8 cellular contexts compared by ENCODE assay signal in genomic region chr11:43825217-43825816, GRCh38. TPM values are rescaled to one million over a fixed set of nuclear protein-coding genes. Genes with fewer than 3 reads are reported as not detected.
A peak's percentile ranks its signal among the peaks of the same experiment; 100 is the strongest.
DNase-seq lines count a peak whose midpoint lies in the region; ATAC-seq and TF ChIP-seq lines count a peak whose summit lies in the region.

No MANE protein-coding gene starts in this region.

- H2AFZ ChIP-seq in trophoblast cell (ENCODE audit: insufficient read depth, low read length, poor library complexity) (no peak overlapping the region), neuronal stem cell (ENCODE audit: low read length) (no peak overlapping the region)

- no peak overlapping the region for H3K4me2 ChIP-seq in trophoblast cell (ENCODE audit: low read length)
- no peak overlapping the region for H3K4me2 ChIP-seq in neuronal stem cell (ENCODE audit: insufficient read depth, low read length, poor library complexity, severe bottlenecking)

- H3K4me1 Mint-ChIP-seq in effector memory CD8-positive, alpha-beta T cell (ENCODE audit: low read depth in 2 of 2) = peaks cover 0 to 2% of the 10 kb centered on the region in 2 donors

- no peak overlapping the region for H3K27ac ChIP-seq in right atrium auricular region
- H3K27ac ChIP-seq in trophoblast cell (ENCODE audit: low read depth, low read length) = no peak overlapping the region
- H3K27ac ChIP-seq in neuronal stem cell (replicated peaks; ENCODE audit: low read length) = no peak overlapping the region

- H3K79me1 ChIP-seq in trophoblast cell (ENCODE audit: low read length) (no peaks in the 10 kb centered on the region), neuronal stem cell (ENCODE audit: low read depth, low read length) (peaks cover 2% of the 10 kb centered on the region)

- intact Hi-C loops in Right ventricle myocardium superior (cut with DNase I) = no loop called here

- H3K4ac ChIP-seq in trophoblast cell (ENCODE audit: low read depth, low read length) (no peak overlapping the region), neuronal stem cell (ENCODE audit: low read length) (no peak overlapping the region)

- H3K9ac ChIP-seq in trophoblast cell (ENCODE audit: low read length) (no peak overlapping the region), neuronal stem cell (ENCODE audit: low read depth, low read length, poor library complexity) (no peak overlapping the region)

- H4K91ac ChIP-seq in trophoblast cell (ENCODE audit: low read depth, low read length) (no peak overlapping the region), neuronal stem cell (ENCODE audit: low read depth, low read length, poor library complexity) (no peak overlapping the region)

- no peaks in the 10 kb centered on the region for H3K36me3 Mint-ChIP-seq in effector memory CD8-positive, alpha-beta T cell (ENCODE audit: insufficient read depth)

- H3K9me3 ChIP-seq in right atrium auricular region (no peaks in the 10 kb centered on the region), trophoblast cell (ENCODE audit: insufficient read depth, low read depth, low read length) (no peaks in the 10 kb centered on the region), neuronal stem cell (replicated peaks in 1 of 2; ENCODE audit: control insufficient read depth in 2 of 2, insufficient read depth in 1 of 2, low read depth in 1 of 2, low read length in 2 of 2) (peaks cover 0 to 2% of the 10 kb centered on the region in 2 donors)

- no peak overlapping the region for H3K27ac Mint-ChIP-seq in effector memory CD8-positive, alpha-beta T cell

- H3K4me3 ChIP-seq in right atrium auricular region = no peak overlapping the region
- no peak overlapping the region for H3K4me3 ChIP-seq in trophoblast cell (ENCODE audit: low read depth, low read length)
- H3K4me3 ChIP-seq in neuronal stem cell (ENCODE audit: low read length in 2 of 2) = no peak overlapping the region

- no CpG with 5 or more reads among the region's 5 CpGs for WGBS in trophoblast cell (ENCODE audit: extremely low coverage, insufficient coverage, insufficient read length)
- WGBS in neuronal stem cell (ENCODE audit: extremely low coverage in 2 of 2, insufficient read length in 2 of 2, insufficient replicate concordance in 1 of 2), 2 donors = no CpG with 5 or more reads among the region's 5 CpGs

- no peaks in the 10 kb centered on the region for H3K79me2 ChIP-seq in trophoblast cell (ENCODE audit: control insufficient read depth, insufficient read depth, low read length, poor library complexity)

- TF ChIP-seq CTCF in right atrium auricular region (IDR thresholded peaks at IDR 0.05) = peak; percentile 22 to 67

- H2BK5ac ChIP-seq in trophoblast cell (ENCODE audit: low read depth, low read length, poor library complexity) (no peak overlapping the region), neuronal stem cell (ENCODE audit: low read length) (no peak overlapping the region)

- H2BK12ac ChIP-seq in trophoblast cell (ENCODE audit: low read length) = no peak overlapping the region
- H2BK12ac ChIP-seq in neuronal stem cell (ENCODE audit: low read length) = no peak overlapping the region

- DNase-seq in right atrium auricular region (ENCODE audit: low spot score) = no peak
- no peak for DNase-seq in Right ventricle myocardium superior
- peak; percentile 26 for DNase-seq in NCI-H2171 (lab: John Stamatoyannopoulos, UW)
- DNase-seq in effector memory CD8-positive, alpha-beta T cell = peak; percentile 2 to 8 (median 7)
- peak; percentile 39 to 79 for DNase-seq in trophoblast cell
- DNase-seq in neuronal stem cell (ENCODE audit: low spot score) = no peak
- no peak for DNase-seq in NCI-H2029 (lab: John Stamatoyannopoulos, UW)

- no peak overlapping the region for H3K14ac ChIP-seq in trophoblast cell (ENCODE audit: low read length)
- H3K14ac ChIP-seq in neuronal stem cell (ENCODE audit: low read length) = no peak overlapping the region

- H3K27me3 ChIP-seq in right atrium auricular region (no peaks in the 10 kb centered on the region), trophoblast cell (ENCODE audit: insufficient read depth, low read length) (no peaks in the 10 kb centered on the region), neuronal stem cell (ENCODE audit: control insufficient read depth in 3 of 3, insufficient read depth in 3 of 3, low read depth in 1 of 3, low read length in 3 of 3) (no peaks in the 10 kb centered on the region)

- no peak overlapping the region for H3K23ac ChIP-seq in trophoblast cell (ENCODE audit: low read length)
- no peak overlapping the region for H3K23ac ChIP-seq in neuronal stem cell (ENCODE audit: low read depth, low read length, poor library complexity)

- no peak overlapping the region for H3K18ac ChIP-seq in trophoblast cell (ENCODE audit: low read length)
- no peak overlapping the region for H3K18ac ChIP-seq in neuronal stem cell (ENCODE audit: low read length)

- ATAC-seq in Right ventricle myocardium superior (ENCODE audit: poor library complexity) = no peak
- ATAC-seq in effector memory CD8-positive, alpha-beta T cell (replicated peaks) = no peak
- no peak for ATAC-seq in GM21528 (IDR thresholded peaks at IDR 0.05; ENCODE audit: low FRiP score, unreplicated experiment)

- H3K4me1 ChIP-seq in right atrium auricular region = no peaks in the 10 kb centered on the region
- H3K4me1 ChIP-seq in trophoblast cell (ENCODE audit: control insufficient read depth in 1 of 2, insufficient read depth in 2 of 2, low read length in 2 of 2) = no peaks in the 10 kb centered on the region
- peaks cover 0 to under 1% of the 10 kb centered on the region in 2 donors for H3K4me1 ChIP-seq in neuronal stem cell (ENCODE audit: control insufficient read depth in 2 of 2, insufficient read depth in 1 of 2, low read depth in 1 of 2, low read length in 2 of 2)

- no peak overlapping the region for H2BK15ac ChIP-seq in neuronal stem cell (ENCODE audit: low read length)

- H2AK5ac ChIP-seq in trophoblast cell (ENCODE audit: low read length) = no peak overlapping the region
- H2AK5ac ChIP-seq in neuronal stem cell (ENCODE audit: low read depth, low read length) = no peak overlapping the region

- H3K4me3 Mint-ChIP-seq in effector memory CD8-positive, alpha-beta T cell = no peak overlapping the region

- H3K36me3 ChIP-seq in right atrium auricular region = no peaks in the 10 kb centered on the region
- peaks cover 0 to 2% of the 10 kb centered on the region in 2 experiments for H3K36me3 ChIP-seq in trophoblast cell (ENCODE audit: control insufficient read depth in 1 of 2, insufficient read depth in 2 of 2, low read length in 2 of 2)
- H3K36me3 ChIP-seq in neuronal stem cell (replicated peaks in 1 of 2; ENCODE audit: control insufficient read depth in 2 of 2, insufficient read depth in 2 of 2, low read length in 2 of 2) = peaks cover 3 to 12% of the 10 kb centered on the region in 2 donors

- H2BK120ac ChIP-seq in trophoblast cell (ENCODE audit: insufficient read depth, low read length, poor library complexity) = no peak overlapping the region
- H2BK120ac ChIP-seq in neuronal stem cell (ENCODE audit: low read depth, low read length) = no peak overlapping the region

- H4K8ac ChIP-seq in trophoblast cell (ENCODE audit: low read depth, low read length) (no peak overlapping the region), neuronal stem cell (ENCODE audit: low read depth, low read length) (no peak overlapping the region)

- no peaks in the 10 kb centered on the region for H3K9me3 Mint-ChIP-seq in effector memory CD8-positive, alpha-beta T cell

- no peak overlapping the region for H4K12ac ChIP-seq in trophoblast cell (ENCODE audit: low read depth, low read length)

- H3K27me3 Mint-ChIP-seq in effector memory CD8-positive, alpha-beta T cell = no peaks in the 10 kb centered on the region

RNA-seq across cellular contexts. Expression of gene ALKBH3, which starts 55.3 kb away (rescaled TPM):
- total RNA-seq in right atrium auricular region = 10 to 100 TPM; 10.5 to 19.8 TPM
- 14.7 TPM for total RNA-seq in Right ventricle myocardium superior
- polyA plus RNA-seq in trophoblast cell (2013) = 9.7 and 10.0 TPM in 2 replicates
- polyA plus RNA-seq in neuronal stem cell (2013, experiment 1 of 2) = 15.5 TPM
- polyA plus RNA-seq in neuronal stem cell (2013, experiment 2 of 2) = 14.1 TPM

Comparison
In these comparisons a context has a peak if more than half of its experiments do, and no peak if none do; other contexts are left out.
1. DNase-seq: peak in NCI-H2171 (single experiment), effector memory CD8-positive, alpha-beta T cell (3 of 3) and trophoblast cell (2 of 2); none in right atrium auricular region (single experiment), Right ventricle myocardium superior (single experiment), neuronal stem cell (single experiment) and NCI-H2029 (single experiment).